In genomic region chr17:8185580-8186445, GRCh38 we compare ENCODE assay signal across 8 cellular contexts. TPM values are rescaled to one million over a fixed set of nuclear protein-coding genes. Genes with fewer than 3 reads are reported as not detected.
DNase-seq lines count a peak whose midpoint lies in the region; ATAC-seq and TF ChIP-seq lines count a peak whose summit lies in the region.

No MANE protein-coding gene starts in this region.

- no peak overlapping the region for H3K27ac Mint-ChIP-seq in CD8-positive, alpha-beta T cell
- no peak overlapping the region for H3K27ac Mint-ChIP-seq in activated CD8-positive, alpha-beta memory T cell treated with anti-CD3 and anti-CD28 coated beads, Interleukin-2, amount 10 ng/mL, durations not matched to agents 7 days and 5 days

- ATAC-seq in CD8-positive, alpha-beta T cell, result peak; percentile 5
- ATAC-seq in HG02642 (IDR thresholded peaks at IDR 0.05; ENCODE audit: poor library complexity, unreplicated experiment) (peak; percentile 25), HG02623 (IDR thresholded peaks at IDR 0.05; ENCODE audit: unreplicated experiment) (no peak)
- ATAC-seq in activated CD8-positive, alpha-beta memory T cell treated with anti-CD3 and anti-CD28 coated beads, Interleukin-2, amount 10 ng/mL, durations not matched to agents 7 days and 5 days, result peak; percentile 12

- CTCF ChIA-PET in CD8-positive, alpha-beta T cell (lab: Charles Lee), result interaction anchor here (1.0 to 17.5 kb wide), 11 partner anchors 9 to 115 kb away, joined by 3 to 183 read pairs (median 6); partner anchors contain the start of genes ALOXE3, CTC1, HES7 and PFAS
- CTCF ChIA-PET in activated CD8-positive, alpha-beta memory T cell treated with anti-CD3 and anti-CD28 coated beads, Interleukin-2, amount 10 ng/mL, durations not matched to agents 7 days and 5 days (lab: Charles Lee), result interaction anchor here (1.5 to 11.4 kb wide), 13 partner anchors 10 to 66 kb away, joined by 3 to 124 read pairs (median 11); partner anchors contain the start of genes AURKB, CTC1, HES7 and PFAS

- H3K9me3 Mint-ChIP-seq in CD8-positive, alpha-beta T cell, result no peaks in the 10 kb centered on the region
- no peaks in the 10 kb centered on the region for H3K9me3 Mint-ChIP-seq in activated CD8-positive, alpha-beta memory T cell treated with anti-CD3 and anti-CD28 coated beads, Interleukin-2, amount 10 ng/mL, durations not matched to agents 7 days and 5 days (ENCODE audit: low read depth)

- H3K36me3 ChIP-seq in CD8-positive, alpha-beta T cell (ENCODE audit: insufficient read depth, low read length), result no peaks in the 10 kb centered on the region

- H3K4me1 ChIP-seq in CD8-positive, alpha-beta T cell (ENCODE audit: insufficient read depth, low read length), result peaks cover 21% of the 10 kb centered on the region

- POLR2A ChIA-PET in CD8-positive, alpha-beta T cell (lab: Charles Lee), result interaction anchor here (0.9 to 10.4 kb wide), 17 partner anchors 8 to 110 kb away, joined by 3 to 213 read pairs (median 15); partner anchors contain the start of genes ALOXE3, AURKB, CTC1 and PFAS

- no peaks in the 10 kb centered on the region for H3K27me3 Mint-ChIP-seq in CD8-positive, alpha-beta T cell (ENCODE audit: low read depth)
- peaks cover 6% of the 10 kb centered on the region for H3K27me3 Mint-ChIP-seq in activated CD8-positive, alpha-beta memory T cell treated with anti-CD3 and anti-CD28 coated beads, Interleukin-2, amount 10 ng/mL, durations not matched to agents 7 days and 5 days

- H3K27ac ChIP-seq in CD8-positive, alpha-beta T cell (ENCODE audit: low read depth, low read length), result peak overlapping the region; percentile 61

- no peak overlapping the region for H3K4me3 Mint-ChIP-seq in CD8-positive, alpha-beta T cell
- H3K4me3 Mint-ChIP-seq in activated CD8-positive, alpha-beta memory T cell treated with anti-CD3 and anti-CD28 coated beads, Interleukin-2, amount 10 ng/mL, durations not matched to agents 7 days and 5 days, result no peak overlapping the region

- H3K27me3 ChIP-seq in CD8-positive, alpha-beta T cell (ENCODE audit: insufficient read depth, low read length), result no peaks in the 10 kb centered on the region

- H3K4me1 Mint-ChIP-seq in CD8-positive, alpha-beta T cell (ENCODE audit: low read depth), result peaks cover 23% of the 10 kb centered on the region
- peaks cover 16% of the 10 kb centered on the region for H3K4me1 Mint-ChIP-seq in activated CD8-positive, alpha-beta memory T cell treated with anti-CD3 and anti-CD28 coated beads, Interleukin-2, amount 10 ng/mL, durations not matched to agents 7 days and 5 days

- H3K36me3 Mint-ChIP-seq in CD8-positive, alpha-beta T cell, result no peaks in the 10 kb centered on the region
- no peaks in the 10 kb centered on the region for H3K36me3 Mint-ChIP-seq in activated CD8-positive, alpha-beta memory T cell treated with anti-CD3 and anti-CD28 coated beads, Interleukin-2, amount 10 ng/mL, durations not matched to agents 7 days and 5 days

- intact Hi-C loops in CD8-positive, alpha-beta T cell (cut with DNase I, micrococcal nuclease), result loop anchor here (1.0 to 10.0 kb wide), 10 partner anchors 10 to 199 kb away; partner anchors contain the start of genes RPL26 (in 1 of the 2), SLC25A35 (in 1 of the 2), TMEM107 (in 1 of the 2) and VAMP2 (in 1 of the 2)

- no peak for TF ChIP-seq CTCF in CD8-positive, alpha-beta T cell (IDR thresholded peaks at IDR 0.05)

- peak overlapping the region; percentile 98 for H3K4me3 ChIP-seq in CD8-positive, alpha-beta T cell (ENCODE audit: low read depth, low read length)

- DNase-seq in CD8-positive, alpha-beta T cell, result peak; percentile 81 to 99 (median 91)
- DNase-seq in NCI-H82 treated with DMSO at 0.1 percent for 48 hours (lab: John Stamatoyannopoulos, UW; ENCODE audit: unreplicated experiment), result peak; percentile 82
- peak; percentile 93 for DNase-seq in activated CD8-positive, alpha-beta memory T cell treated with anti-CD3 and anti-CD28 coated beads, Interleukin-2, amount 10 ng/mL, durations not matched to agents 7 days and 5 days
- peak; percentile 52 for DNase-seq in epidermal melanocyte (ENCODE audit: insufficient read length, low spot score)
- DNase-seq in midbrain (lab: John Stamatoyannopoulos, UW), result peak; percentile 80
- peak; percentile 79 to 81 for DNase-seq in stimulated activated CD8-positive, alpha-beta memory T cell treated with anti-CD3 and anti-CD28 coated beads, Interleukin-15, amount 100 ng/mL, for 4 hours (ENCODE audit: low read depth in 2 of 2)

- no peaks in the 10 kb centered on the region for H3K9me3 ChIP-seq in CD8-positive, alpha-beta T cell (ENCODE audit: low read length)

RNA-seq across cellular contexts. Expression of gene BORCS6, which starts 4.2 kb away (rescaled TPM):
- 1 to 10 TPM; 6.1 to 6.7 TPM for total RNA-seq in CD8-positive, alpha-beta T cell
- 10 to 100 TPM; 14.9 to 16.8 TPM for total RNA-seq in activated CD8-positive, alpha-beta memory T cell treated with anti-CD3 and anti-CD28 coated beads, Interleukin-2, amount 10 ng/mL, durations not matched to agents 7 days and 5 days

RNA-seq across cellular contexts. Expression of gene TMEM107, which starts 9.6 kb away (rescaled TPM):
- total RNA-seq in CD8-positive, alpha-beta T cell, result 10 to 100 TPM; 19.1 to 22.7 TPM
- total RNA-seq in activated CD8-positive, alpha-beta memory T cell treated with anti-CD3 and anti-CD28 coated beads, Interleukin-2, amount 10 ng/mL, durations not matched to agents 7 days and 5 days, result 10 to 100 TPM; 29.9 to 61.0 TPM

RNA-seq across cellular contexts. Expression of gene VAMP2, which starts 23.1 kb away (rescaled TPM):
- 100 to 1,000 TPM; 302 to 303 TPM for total RNA-seq in CD8-positive, alpha-beta T cell
- total RNA-seq in activated CD8-positive, alpha-beta memory T cell treated with anti-CD3 and anti-CD28 coated beads, Interleukin-2, amount 10 ng/mL, durations not matched to agents 7 days and 5 days, result 10 to 100 TPM; 47.6 to 68.9 TPM

RNA-seq across cellular contexts. Expression of gene AURKB, which starts 24.6 kb away (rescaled TPM):
- 1 to 10 TPM in 1 of 2 experiments, under 1 TPM in 1; 0.62 to 1.1 TPM for total RNA-seq in CD8-positive, alpha-beta T cell
- 100 to 1,000 TPM; 197 to 234 TPM for total RNA-seq in activated CD8-positive, alpha-beta memory T cell treated with anti-CD3 and anti-CD28 coated beads, Interleukin-2, amount 10 ng/mL, durations not matched to agents 7 days and 5 days

RNA-seq across cellular contexts. Expression of gene PER1, which starts 33.6 kb away (rescaled TPM):
- 1,000 to 10,000 TPM; 1,922 to 1,926 TPM for total RNA-seq in CD8-positive, alpha-beta T cell
- 10 to 100 TPM; 47.3 to 56.4 TPM for total RNA-seq in activated CD8-positive, alpha-beta memory T cell treated with anti-CD3 and anti-CD28 coated beads, Interleukin-2, amount 10 ng/mL, durations not matched to agents 7 days and 5 days

Comparison
In these comparisons a context has a peak if more than half of its experiments do, and no peak if none do; other contexts are left out.
1. RNA of gene VAMP2, which starts 23.1 kb away (total RNA-seq): 302 to 303 TPM in CD8-positive, alpha-beta T cell; 47.6 to 68.9 TPM in activated CD8-positive, alpha-beta memory T cell treated with anti-CD3 and anti-CD28 coated beads, Interleukin-2, amount 10 ng/mL, durations not matched to agents 7 days and 5 days; every median in the first group is over 4 times any median in the second.
2. Peak in every context shown above with its lines, with median percentiles within 50 percentile points of each other: DNase-seq.